ENCODE assay signal across 6 cellular contexts in genomic region chr3:87543408-87543807, GRCh38.
DNase-seq lines count a peak whose midpoint lies in the region; TF ChIP-seq lines count a peak whose summit lies in the region.
"Not testable (repeated sequence)": the region's sequence is repeated elsewhere in the genome, so short reads cannot be mapped to it uniquely, and the experiment has no call there.

No MANE protein-coding gene starts in this region.

- not testable (repeated sequence) for H3K4me1 ChIP-seq in mesodermal cell (ENCODE audit: control insufficient read depth, insufficient read depth, low read length, poor library complexity, severe bottlenecking)

- not testable (repeated sequence) for H3K36me3 Mint-ChIP-seq in glutamatergic neuron (ENCODE audit: unreplicated experiment); progenitor cell of endocrine pancreas (ENCODE audit: insufficient read depth)

- H3K27me3 Mint-ChIP-seq in glutamatergic neuron (ENCODE audit: unreplicated experiment); progenitor cell of endocrine pancreas: not testable (repeated sequence)

- not testable (repeated sequence) for H3K36me3 ChIP-seq in brain microvascular endothelial cell (replicated peaks); mesodermal cell (ENCODE audit: control insufficient read depth, insufficient read depth, low read length)

- 71 to 79% methylated on average over 1 to 2 of the region's 2 CpGs for WGBS in mesodermal cell (ENCODE audit: insufficient coverage in 2 of 2), 2 experiments

- not testable (repeated sequence) for H3K9me3 Mint-ChIP-seq in glutamatergic neuron (ENCODE audit: unreplicated experiment); progenitor cell of endocrine pancreas (ENCODE audit: low read depth)

- TF ChIP-seq CTCF in brain microvascular endothelial cell (IDR thresholded peaks at IDR 0.05; ENCODE audit: low read depth, low read length, missing control alignments); glutamatergic neuron (IDR thresholded peaks at IDR 0.05; ENCODE audit: partially characterized antibody, unreplicated experiment); progenitor cell of endocrine pancreas (IDR thresholded peaks at IDR 0.05; ENCODE audit: unreplicated experiment): not testable (repeated sequence)

- not testable (repeated sequence) for H3K27ac Mint-ChIP-seq in glutamatergic neuron (ENCODE audit: unreplicated experiment)
- peak overlapping the region; percentile 15 for H3K27ac Mint-ChIP-seq in progenitor cell of endocrine pancreas

- H3K4me3 ChIP-seq in brain microvascular endothelial cell (ENCODE audit: low read depth, low read length); mesodermal cell (ENCODE audit: extremely low read depth, insufficient read depth, low read length, poor library complexity, severe bottlenecking): not testable (repeated sequence)

- H3K4me3 Mint-ChIP-seq in glutamatergic neuron (ENCODE audit: unreplicated experiment): peak overlapping the region; percentile 21
- not testable (repeated sequence) for H3K4me3 Mint-ChIP-seq in progenitor cell of endocrine pancreas (ENCODE audit: low read depth)

- H3K9me3 ChIP-seq in mesodermal cell (ENCODE audit: control insufficient read depth, low read length): peaks cover 10% of the 10 kb centered on the region

- not testable (repeated sequence) for H3K4me1 Mint-ChIP-seq in glutamatergic neuron (ENCODE audit: low read depth, unreplicated experiment)
- peaks cover 16% of the 10 kb centered on the region for H3K4me1 Mint-ChIP-seq in progenitor cell of endocrine pancreas (ENCODE audit: low read depth)

- H3K27ac ChIP-seq in brain microvascular endothelial cell: not testable (repeated sequence)
- H3K27ac ChIP-seq in mesodermal cell (ENCODE audit: low read depth, low read length, severe bottlenecking): peak overlapping the region; percentile 33

- in situ Hi-C loops in brain microvascular endothelial cell (cut with HindIII; ENCODE audit: low pct_ligation_motif_present, low sequenced_read_pairs): not testable (repeated sequence)

- DNase-seq in ELF-1 (ENCODE audit: low read depth, low spot score) (peak; percentile 19), SW480 (ENCODE audit: low spot score) (peak; percentile 4), brain microvascular endothelial cell (peak; percentile 3)
- DNase-seq in glutamatergic neuron; progenitor cell of endocrine pancreas (ENCODE audit: low spot score, unreplicated experiment): not testable (repeated sequence)

- H3K27me3 ChIP-seq in brain microvascular endothelial cell (replicated peaks): not testable (repeated sequence)
